8 cellular contexts compared by ENCODE assay signal in genomic region chr12:4909734-4910501, GRCh38. TPM values are rescaled to one million over a fixed set of nuclear protein-coding genes. Genes with fewer than 3 reads are reported as not detected.
DNase-seq lines count a peak whose midpoint lies in the region; ATAC-seq and TF ChIP-seq lines count a peak whose summit lies in the region.

Gene KCNA1, plus strand, starts transcription at chr12:4909905. Its CDS starts 1,474 bp downstream, at chr12:4911379.

- intact Hi-C loops in thyroid gland (cut with DNase I): no loop called here

- H3K27me3 ChIP-seq in thyroid gland (peaks cover 6% of the 10 kb centered on the region), BE2C (peaks cover 75% of the 10 kb centered on the region)

- H3K36me3 Mint-ChIP-seq in memory B cell: no peaks in the 10 kb centered on the region

- peak within 1 kb of the TSS; percentile 84 for H3K4me3 Mint-ChIP-seq in memory B cell

- peak; percentile 21 for ATAC-seq in memory B cell (ENCODE audit: low read depth)
- ATAC-seq in HG03135 (IDR thresholded peaks at IDR 0.05; ENCODE audit: unreplicated experiment): no peak

- 0 to 1% methylated on average over 14 to 47 of the region's 67 CpGs for WGBS in thyroid gland, 2 donors

- H3K36me3 ChIP-seq in thyroid gland (no peaks in the 10 kb centered on the region), BE2C (no peaks in the 10 kb centered on the region)

- H3K4me1 ChIP-seq in thyroid gland (peaks cover 32 to 43% of the 10 kb centered on the region in 2 donors), BE2C (no peaks in the 10 kb centered on the region)

- TF ChIP-seq POLR2A in thyroid gland (IDR thresholded peaks at IDR 0.05): peak in 1 of 2 donors; percentile 19

- TF ChIP-seq CTCF in thyroid gland (IDR thresholded peaks at IDR 0.05) (no peak), BE2C (IDR thresholded peaks at IDR 0.05; ENCODE audit: low read depth, low read length) (no peak)

- H3K27ac ChIP-seq in cingulate gyrus (ENCODE audit: low read depth, low read length) (peak within 1 kb of the TSS; percentile 4), thyroid gland (no peak within 1 kb of the TSS)

- H3K9me3 ChIP-seq in thyroid gland (no peaks in the 10 kb centered on the region), BE2C (no peaks in the 10 kb centered on the region)

- H3K9me3 Mint-ChIP-seq in memory B cell: no peaks in the 10 kb centered on the region

- DNase-seq in DMS153 treated with DMSO at 0.1 percent for 48 hours (lab: John Stamatoyannopoulos, UW; ENCODE audit: unreplicated experiment) (peak; percentile 63), NCI-H146 (lab: John Stamatoyannopoulos, UW) (peak; percentile 82), memory B cell (ENCODE audit: low spot score in 2 of 2) (peak in 1 of 2 donors; percentile 22), thyroid gland (peak; percentile 45 to 51), NOMO-1 treated with dmso at 0.1 percent for 144 hours (lab: John Stamatoyannopoulos, UW; ENCODE audit: unreplicated experiment) (no peak), BE2C (no peak)

- H3K4me3 ChIP-seq in thyroid gland (replicated peaks in 1 of 3): peak within 1 kb of the TSS; percentile 14 to 29 (median 21)
- no peak within 1 kb of the TSS for H3K4me3 ChIP-seq in BE2C (ENCODE audit: low read depth, low read length)

- H3K4me1 Mint-ChIP-seq in memory B cell: peaks cover 9% of the 10 kb centered on the region

- no peak within 1 kb of the TSS for H3K27ac Mint-ChIP-seq in memory B cell

- peaks cover 25% of the 10 kb centered on the region for H3K27me3 Mint-ChIP-seq in memory B cell

RNA-seq across cellular contexts. Expression of gene KCNA1, which starts in this region (rescaled TPM):
- 1 to 10 TPM in 3 of 4 donors, under 1 TPM in 1; 0.27 to 3.9 (median 2.7) TPM for total RNA-seq in thyroid gland
- not detected for polyA plus RNA-seq in BE2C (2012; ENCODE audit: insufficient read depth, insufficient read length, low read depth)

Comparison
In these comparisons a context has a peak if more than half of its experiments do, and no peak if none do; other contexts are left out.
1. DNase-seq: peak in DMS153 treated with DMSO at 0.1 percent for 48 hours (single experiment), NCI-H146 (single experiment) and thyroid gland (2 of 2); none in NOMO-1 treated with dmso at 0.1 percent for 144 hours (single experiment) and BE2C (single experiment).